17 cellular contexts compared by ENCODE assay signal in genomic region chr1:52913537-52913936, GRCh38. TPM values are rescaled to one million over a fixed set of nuclear protein-coding genes. Genes with fewer than 3 reads are reported as not detected.
A peak's percentile ranks its signal among the peaks of the same experiment; 100 is the strongest.
DNase-seq lines count a peak whose midpoint lies in the region; ATAC-seq, FAIRE-seq and TF ChIP-seq lines count a peak whose summit lies in the region.
"Had no signal": no experiment of that assay in that cellular context is flagged by ENCODE, and none has a peak within 500 bp of the region (broad histone marks: within the 10 kb centered on the region; RNA-seq: fewer than 3 reads in every experiment).

No MANE protein-coding gene starts in this region.

- H2AK5ac ChIP-seq in H9 (ENCODE audit: insufficient read length, low read length) = no peak overlapping the region

- no peak overlapping the region for H3K23ac ChIP-seq in H9 (ENCODE audit: insufficient read length, low read depth, low read length)

- H3K9ac ChIP-seq in H9 (ENCODE audit: extremely low read depth, insufficient read length, low read length) (no peak overlapping the region), HepG2 (ENCODE audit: insufficient read depth, low read depth, low read length) (no peak overlapping the region)

- TF ChIP-seq CTCF in H9 (conservative IDR thresholded peaks at IDR 0.05) (peak; percentile 56), WERI-Rb-1 (IDR thresholded peaks at IDR 0.05; ENCODE audit: low read depth, low read length) (peak; percentile 71), HepG2 (CRISPR knock-in tag; IDR thresholded peaks at IDR 0.05) (peak; percentile 61)

- TF ChIP-seq POLR2A in HepG2 (IDR thresholded peaks at IDR 0.05; ENCODE audit: insufficient read depth in 1 of 2, low read depth in 2 of 2, low read length in 2 of 2) = no peak

- H3K4me2 ChIP-seq in H9 (ENCODE audit: insufficient read depth, insufficient read length, low read length) = no peak overlapping the region
- no peak overlapping the region for H3K4me2 ChIP-seq in HepG2 (ENCODE audit: low read depth, low read length)

- H2AFZ ChIP-seq in H9 (ENCODE audit: low read length) (no peak overlapping the region), HepG2 (ENCODE audit: low read length) (no peak overlapping the region)

- in situ Hi-C loops in HepG2 (cut with HindIII; ENCODE audit: extremely low pct_ligation_motif_present, low pct_unique_long_range_greater_than_20kb) = no loop called here

- CTCF ChIA-PET in HepG2 (lab: Yijun Ruan, JAX; ENCODE audit: low intra/inter-chr PET ratio, low total read pairs) = no interaction called here

- no peak overlapping the region for H3K14ac ChIP-seq in H9 (ENCODE audit: insufficient read depth, low read length)

- no peak overlapping the region for H2BK120ac ChIP-seq in H9 (ENCODE audit: low read depth, low read length, poor library complexity, severe bottlenecking)

- no peak overlapping the region for H4K5ac ChIP-seq in H9 (ENCODE audit: insufficient read length, low read depth, low read length)

- FAIRE-seq in HepG2 (lab: Jason Lieb, UNC) = no peak

- intact Hi-C loops in HepG2 (cut with micrococcal nuclease; ENCODE audit: unreplicated experiment) = no loop called here

- no peaks in the 10 kb centered on the region for H3K36me3 Mint-ChIP-seq in H9 (ENCODE audit: insufficient read depth in 1 of 3, low read depth in 3 of 3)

- no peak overlapping the region for H2BK12ac ChIP-seq in H9 (ENCODE audit: insufficient read length, low read depth, low read length)

- H3K79me2 ChIP-seq in H9 (ENCODE audit: insufficient read depth, low read length) = no peaks in the 10 kb centered on the region
- H3K79me2 ChIP-seq in HepG2 (ENCODE audit: insufficient read depth, low read length) = peaks cover 4% of the 10 kb centered on the region

- H3K4me1 Mint-ChIP-seq in H9 = peaks cover 0 to 11% of the 10 kb centered on the region in 2 experiments; a peak in 3 of 4 replicates
- H3K4me1 Mint-ChIP-seq: activated B cell treated with CpG ODN at 0.5 μM for 24 hours had no signal

- no peak overlapping the region for H3K4me3 Mint-ChIP-seq in H9
- H3K4me3 Mint-ChIP-seq: activated B cell treated with CpG ODN at 0.5 μM for 24 hours; dendritic cell treated with granulocyte-macrophage colony-stimulating factor and Interleukin-4, amounts not matched to agents 40 ng/mL and 50 ng/mL, for 4 days had no signal

- TF ChIP-seq RAD21 in HepG2 (CRISPR knock-in tag; IDR thresholded peaks at IDR 0.05) = peak; percentile 35; the same call in 1 of the 2 replicates

- TF ChIP-seq EP300 in HepG2 (IDR thresholded peaks at IDR 0.05; ENCODE audit: low read depth in 2 of 2, low read length in 2 of 2) (no peak), HepG2 (CRISPR knock-in tag; IDR thresholded peaks at IDR 0.05; ENCODE audit: borderline replicate concordance) (no peak)

- H3K27me3 ChIP-seq in H9 (ENCODE audit: insufficient read depth, low read length) = no peaks in the 10 kb centered on the region
- no peaks in the 10 kb centered on the region for H3K27me3 ChIP-seq in WERI-Rb-1 (ENCODE audit: insufficient read depth, low read depth, severe bottlenecking)
- H3K27me3 ChIP-seq in HepG2 (ENCODE audit: control insufficient read depth in 1 of 2, insufficient read depth in 2 of 2, low read length in 2 of 2) = no peaks in the 10 kb centered on the region
- H3K27me3 ChIP-seq: neutrophil had no signal

- H3K9me3 Mint-ChIP-seq in H9 = no peaks in the 10 kb centered on the region
- H3K9me3 Mint-ChIP-seq: activated B cell treated with CpG ODN at 0.5 μM for 24 hours; dendritic cell treated with granulocyte-macrophage colony-stimulating factor and Interleukin-4, amounts not matched to agents 40 ng/mL and 50 ng/mL, for 4 days had no signal

- H2BK20ac ChIP-seq in H9 (ENCODE audit: low read depth, low read length, poor library complexity, severe bottlenecking) = no peak overlapping the region

- no CpG with 5 or more reads among the region's 8 CpGs for WGBS in H9 (ENCODE audit: extremely low coverage, insufficient read length, low lambda C conversion rate)
- 64% methylated on average over 8 of the region's 8 CpGs for WGBS in HepG2 (ENCODE audit: low lambda C conversion rate)

- H4K8ac ChIP-seq in H9 (replicated peaks; ENCODE audit: insufficient read length, low read depth, low read length) = no peak overlapping the region

- no peak overlapping the region for H3K18ac ChIP-seq in H9 (ENCODE audit: insufficient read length, low read depth, low read length)

- no peaks in the 10 kb centered on the region; the same call in 1 of the 2 replicates for H3K4me1 ChIP-seq in H9 (ENCODE audit: insufficient read depth, low read length)
- peaks cover 47% of the 10 kb centered on the region for H3K4me1 ChIP-seq in HepG2 (ENCODE audit: insufficient read depth, low read length)
- H3K4me1 ChIP-seq: Caco-2 had no signal

- H4K20me1 ChIP-seq in H9 (ENCODE audit: control insufficient read depth, insufficient read depth, insufficient read length) (no peaks in the 10 kb centered on the region), HepG2 (ENCODE audit: insufficient read depth, low read length) (no peaks in the 10 kb centered on the region)

- H2BK5ac ChIP-seq in H9 (ENCODE audit: insufficient read length, low read length) = no peak overlapping the region

- peak; percentile 68 for ATAC-seq in HepG2
- ATAC-seq: SK-N-SH treated with all-trans-retinoic acid at 6 μM for 48 hours had no signal

- H3K9me3 ChIP-seq in H9 (ENCODE audit: control insufficient read depth, low read depth, low read length) (no peaks in the 10 kb centered on the region), WERI-Rb-1 (ENCODE audit: severe bottlenecking) (no peaks in the 10 kb centered on the region), HepG2 (ENCODE audit: low read length) (no peaks in the 10 kb centered on the region)
- H3K9me3 ChIP-seq: Caco-2, neutrophil had no signal

- H3K36me3 ChIP-seq in WERI-Rb-1 (no peaks in the 10 kb centered on the region), HepG2 (replicated peaks in 1 of 2; ENCODE audit: control insufficient read depth in 1 of 2, insufficient read depth in 2 of 2, low read length in 2 of 2) (peaks cover 0 to 7% of the 10 kb centered on the region in 2 experiments; a peak in 1 of 5 replicates)
- H3K36me3 ChIP-seq: neutrophil had no signal

- POLR2A ChIA-PET in HepG2 (lab: Yijun Ruan, JAX) = no interaction called here

- H3K56ac ChIP-seq in H9 (ENCODE audit: insufficient read length, low read depth, low read length) = no peak overlapping the region

- no peak overlapping the region for H3K4me3 ChIP-seq in WERI-Rb-1 (ENCODE audit: low read depth, low read length)
- no peak overlapping the region for H3K4me3 ChIP-seq in HepG2 (replicated peaks in 1 of 3; ENCODE audit: insufficient read depth in 1 of 3, low read depth in 2 of 3, low read length in 3 of 3)

- no peak overlapping the region for H3K4ac ChIP-seq in H9 (ENCODE audit: low read depth, low read length)

- H4K91ac ChIP-seq in H9 (ENCODE audit: insufficient read length, low read depth, low read length) = no peak overlapping the region

- no peaks in the 10 kb centered on the region for H3K23me2 ChIP-seq in H9 (ENCODE audit: insufficient read length, low read depth, low read length, poor library complexity, severe bottlenecking)

- no peaks in the 10 kb centered on the region for H3K79me1 ChIP-seq in H9 (ENCODE audit: insufficient read depth, low read depth, low read length, poor library complexity, severe bottlenecking)

- no TSS peak for BruUV-seq in HepG2 (replicated peaks; lab: Mats Ljungman, UMichigan)

- peak; percentile 4 to 25 for DNase-seq in NCI-H524 (lab: John Stamatoyannopoulos, UW)
- no peak for DNase-seq in NCI-H524 treated with DMSO at 0.1 percent for 48 hours (lab: John Stamatoyannopoulos, UW)
- peak; percentile 64 for DNase-seq in H9
- peak; percentile 86 for DNase-seq in WERI-Rb-1
- DNase-seq in HepG2 (ENCODE audit: low spot score) = peak; percentile 32
- no peak for DNase-seq in germinal center (ENCODE audit: low spot score)
- DNase-seq in caudate nucleus (lab: John Stamatoyannopoulos, UW) = no peak
- no peak for DNase-seq in foreskin melanocyte
- DNase-seq: activated B cell treated with CpG ODN at 0.5 μM for 24 hours; activated T-cell treated with anti-CD3 and anti-CD28 coated beads, Interleukin-2, amount 50 U/mL, for 1 hour; mesenchymal stem cell; NCI-H2081 treated with DMSO at 0.1 percent for 48 hours; substantia nigra had no signal

- no peak overlapping the region for H3K27ac Mint-ChIP-seq in H9
- H3K27ac Mint-ChIP-seq: activated B cell treated with CpG ODN at 0.5 μM for 24 hours; dendritic cell treated with granulocyte-macrophage colony-stimulating factor and Interleukin-4, amounts not matched to agents 40 ng/mL and 50 ng/mL, for 4 days had no signal

- no peak overlapping the region for H3T11ph ChIP-seq in H9 (ENCODE audit: low read length)

- no peaks in the 10 kb centered on the region; the same call in 1 of the 2 replicates for H3K27me3 Mint-ChIP-seq in H9 (ENCODE audit: low read depth)
- H3K27me3 Mint-ChIP-seq: activated B cell treated with CpG ODN at 0.5 μM for 24 hours; dendritic cell treated with granulocyte-macrophage colony-stimulating factor and Interleukin-4, amounts not matched to agents 40 ng/mL and 50 ng/mL, for 4 days had no signal

- H3K27ac ChIP-seq in H9 (ENCODE audit: insufficient read length, low read depth, low read length) = no peak overlapping the region
- H3K27ac ChIP-seq in WERI-Rb-1 = peak overlapping the region; percentile 69
- no peak overlapping the region for H3K27ac ChIP-seq in HepG2 (ENCODE audit: extremely low read length, insufficient read depth, low read length)
- H3K27ac ChIP-seq in caudate nucleus (ENCODE audit: low read depth, low read length) = no peak overlapping the region
- H3K27ac ChIP-seq: neutrophil had no signal

- H2BK15ac ChIP-seq in H9 (ENCODE audit: low read depth, low read length) = no peak overlapping the region

RNA-seq across cellular contexts. Expression of gene ECHDC2, which starts 8.0 kb away (rescaled TPM):
- total RNA-seq in H9 (2021) = 30.6 and 31.2 TPM in 2 replicates
- total RNA-seq in HepG2 (2016; rRNA removed; fragmentation: Illumina TruSeq; extraction: Trizol) = 27.3 and 48.1 TPM in 2 replicates
- 14.4 and 15.0 TPM in 2 replicates for total RNA-seq in HepG2 (2016; cell fraction: cytosol; rRNA removed; fragmentation: Illumina TruSeq; extraction: Trizol; ENCODE audit: low read depth)
- 24.1 and 48.7 TPM in 2 replicates for total RNA-seq in HepG2 (2016; cell fraction: insoluble cytoplasmic fraction; rRNA removed; fragmentation: Illumina TruSeq; extraction: Trizol)
- total RNA-seq in HepG2 (2016; cell fraction: membrane; rRNA removed; fragmentation: Illumina TruSeq; extraction: Trizol) = 27.6 and 28.1 TPM in 2 replicates
- total RNA-seq in HepG2 (2016; cell fraction: nucleus; rRNA removed; fragmentation: Illumina TruSeq; extraction: Trizol) = 47.0 and 57.5 TPM in 2 replicates
- polyA plus RNA-seq in HepG2 (2011; rRNA removed) = 90.3 and 107 TPM in 2 replicates
- 28.8 and 33.6 TPM in 2 replicates for polyA plus RNA-seq in HepG2 (2011; cell fraction: cytosol; rRNA removed)
- 324 and 383 TPM in 2 replicates for polyA plus RNA-seq in HepG2 (2011; cell fraction: nucleus; rRNA removed)
- polyA plus RNA-seq in HepG2 (2012) = 92.3 and 94.6 TPM in 2 replicates
- 10.1 and 14.1 TPM in 2 replicates for polyA plus RNA-seq in HepG2 (2016; cell fraction: cytosol; fragmentation: Illumina TruSeq; extraction: Trizol; ENCODE audit: low read depth)
- 25.0 and 28.2 TPM in 2 replicates for polyA plus RNA-seq in HepG2 (2016; cell fraction: insoluble cytoplasmic fraction; fragmentation: Illumina TruSeq; extraction: Trizol; ENCODE audit: low read depth)
- polyA plus RNA-seq in HepG2 (2016; cell fraction: membrane; fragmentation: Illumina TruSeq; extraction: Trizol; ENCODE audit: low read depth) = 15.4 and 18.5 TPM in 2 replicates
- 222 and 224 TPM in 2 replicates for polyA plus RNA-seq in HepG2 (2016; cell fraction: nucleus; fragmentation: Illumina TruSeq; extraction: Trizol; ENCODE audit: insufficient read depth, low read depth)
- 2.4 and 35.6 TPM in 2 replicates for polyA minus RNA-seq in HepG2 (2011; rRNA and poly(A)+ RNA removed; ENCODE audit: low replicate concordance)
- polyA minus RNA-seq in HepG2 (2011; cell fraction: cytosol; rRNA and poly(A)+ RNA removed) = 5.5 and 7.3 TPM in 2 replicates
- 75.6 and 105 TPM in 2 replicates for polyA minus RNA-seq in HepG2 (2011; cell fraction: nucleus; rRNA and poly(A)+ RNA removed)

RNA-seq across cellular contexts. Expression of gene SCP2, which starts 13.5 kb away (rescaled TPM):
- total RNA-seq in H9 (2021) (48.8 and 57.2 TPM in 2 replicates), HepG2 (2016; rRNA removed; fragmentation: Illumina TruSeq; extraction: Trizol) (133 and 215 TPM in 2 replicates)
- 13.3 and 15.9 TPM in 2 replicates for total RNA-seq in HepG2 (2016; cell fraction: cytosol; rRNA removed; fragmentation: Illumina TruSeq; extraction: Trizol; ENCODE audit: low read depth)
- total RNA-seq in HepG2 (2016; cell fraction: insoluble cytoplasmic fraction; rRNA removed; fragmentation: Illumina TruSeq; extraction: Trizol) = 133 and 225 TPM in 2 replicates
- total RNA-seq in HepG2 (2016; cell fraction: membrane; rRNA removed; fragmentation: Illumina TruSeq; extraction: Trizol) = 33.4 and 38.1 TPM in 2 replicates
- 54.5 and 57.0 TPM in 2 replicates for total RNA-seq in HepG2 (2016; cell fraction: nucleus; rRNA removed; fragmentation: Illumina TruSeq; extraction: Trizol)
- polyA plus RNA-seq in HepG2 (2011; rRNA removed) = 45.6 and 59.0 TPM in 2 replicates
- 21.7 and 41.8 TPM in 2 replicates for polyA plus RNA-seq in HepG2 (2011; cell fraction: cytosol; rRNA removed)
- 11.2 and 21.2 TPM in 2 replicates for polyA plus RNA-seq in HepG2 (2011; cell fraction: nucleus; rRNA removed)
- polyA plus RNA-seq in HepG2 (2012) = 88.5 and 194 TPM in 2 replicates
- polyA plus RNA-seq in HepG2 (2016; cell fraction: cytosol; fragmentation: Illumina TruSeq; extraction: Trizol; ENCODE audit: low read depth) = 12.4 and 13.4 TPM in 2 replicates
- polyA plus RNA-seq in HepG2 (2016; cell fraction: insoluble cytoplasmic fraction; fragmentation: Illumina TruSeq; extraction: Trizol; ENCODE audit: low read depth) = 220 and 248 TPM in 2 replicates
- polyA plus RNA-seq in HepG2 (2016; cell fraction: membrane; fragmentation: Illumina TruSeq; extraction: Trizol; ENCODE audit: low read depth) = 28.4 and 29.4 TPM in 2 replicates
- polyA plus RNA-seq in HepG2 (2016; cell fraction: nucleus; fragmentation: Illumina TruSeq; extraction: Trizol; ENCODE audit: insufficient read depth, low read depth) = 75.9 and 81.4 TPM in 2 replicates
- 12.4 and 19.8 TPM in 2 replicates for polyA minus RNA-seq in HepG2 (2011; rRNA and poly(A)+ RNA removed; ENCODE audit: low replicate concordance)
- polyA minus RNA-seq in HepG2 (2011; cell fraction: cytosol; rRNA and poly(A)+ RNA removed) = 30.3 and 35.0 TPM in 2 replicates
- polyA minus RNA-seq in HepG2 (2011; cell fraction: nucleus; rRNA and poly(A)+ RNA removed) = 32.4 and 42.5 TPM in 2 replicates

Comparison
In these comparisons a context has a peak if more than half of its experiments do, and no peak if none do; other contexts are left out.
1. DNase-seq: peak in NCI-H524 (2 of 2), H9 (single experiment), WERI-Rb-1 (single experiment) and HepG2 (single experiment); none in NCI-H524 treated with DMSO at 0.1 percent for 48 hours (single experiment), germinal center (single experiment), caudate nucleus (0 of 61) and foreskin melanocyte (single experiment).
2. Peak in every context shown above with its lines, with median percentiles within 50 percentile points of each other: CTCF ChIP-seq.